In the genomic region with DNA sequence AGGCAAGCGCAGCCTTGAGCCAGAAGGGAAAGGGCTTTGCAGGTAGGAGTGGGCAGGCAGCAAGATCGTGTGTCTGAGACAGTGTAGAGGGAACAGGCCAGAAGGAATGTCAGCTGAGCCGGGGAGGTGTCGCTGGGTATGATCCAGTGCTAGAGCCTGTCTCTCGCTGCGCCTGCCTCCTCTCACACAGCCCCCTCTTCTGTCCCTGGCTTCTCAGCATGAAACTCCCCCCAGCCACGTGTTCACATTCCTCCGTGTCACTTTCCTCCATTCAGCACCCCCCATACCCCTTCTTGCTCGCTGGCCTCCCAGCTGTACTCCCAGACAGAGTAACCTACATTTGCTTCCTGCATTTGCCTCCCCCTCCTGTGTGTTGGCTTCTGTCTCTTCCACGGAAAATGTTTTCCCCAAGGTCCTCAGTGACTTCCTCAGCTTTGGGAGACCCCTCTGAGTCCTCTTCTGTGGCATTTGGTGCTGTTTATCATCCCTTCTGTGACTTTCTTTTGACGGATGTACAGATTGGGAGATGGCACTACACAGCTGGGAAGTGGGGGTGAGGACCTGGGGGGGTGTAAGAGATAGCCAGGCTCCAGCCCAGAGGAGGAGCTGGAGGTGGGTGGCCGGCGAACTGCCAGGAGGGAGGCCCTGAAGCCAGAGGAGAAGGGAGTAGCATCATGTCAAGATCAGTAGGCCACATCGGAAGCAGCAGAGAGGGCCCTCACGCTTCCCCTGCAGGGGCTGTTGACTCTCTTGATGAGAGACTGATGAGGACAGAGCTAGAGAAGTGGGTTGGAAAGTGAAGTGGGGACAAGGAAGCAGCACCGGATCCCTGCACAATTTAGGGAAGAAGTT, we compare ENCODE assay signal across 10 cellular contexts. TPM values are rescaled to one million over a fixed set of nuclear protein-coding genes. Genes with fewer than 3 reads are reported as not detected.
DNase-seq lines count a peak whose midpoint lies in the region; ATAC-seq and TF ChIP-seq lines count a peak whose summit lies in the region.
"Had no signal": no experiment of that assay in that cellular context is flagged by ENCODE, and none has a peak within 500 bp of the region (broad histone marks: within the 10 kb centered on the region; RNA-seq: fewer than 3 reads in every experiment).

No MANE protein-coding gene starts in this region.

- DNase-seq in AG10803 (ENCODE audit: low read depth) (peak; percentile 7), T-helper 17 cell (no peak), left ventricle myocardium superior (peak; percentile 71), omental fat pad (ENCODE audit: low spot score) (no peak), posterior vena cava (ENCODE audit: low spot score) (no peak), dedifferentiated amniotic fluid mesenchymal stem cell (ENCODE audit: extremely low spot score) (no peak)
- DNase-seq: activated CD8-positive, alpha-beta T cell treated with anti-CD3 and anti-CD28 coated beads for 36 hours had no signal

- intact Hi-C loops in left ventricle myocardium superior (cut with micrococcal nuclease) (no loop called here), posterior vena cava (cut with DNase I) (no loop called here)

- no peak overlapping the region for H3K4me3 ChIP-seq in AG10803 (ENCODE audit: low read length)

- H3K9me3 ChIP-seq in T-helper 17 cell (ENCODE audit: control insufficient read depth, low read length, poor library complexity, severe bottlenecking), result no peaks in the 10 kb centered on the region

- H3K36me3 Mint-ChIP-seq in T-helper 17 cell (ENCODE audit: low read depth), result no peaks in the 10 kb centered on the region

- H3K27me3 Mint-ChIP-seq in T-helper 17 cell, result no peaks in the 10 kb centered on the region
- H3K27me3 Mint-ChIP-seq: activated CD8-positive, alpha-beta T cell treated with anti-CD3 and anti-CD28 coated beads for 36 hours had no signal

- ATAC-seq in T-helper 17 cell (no peak), left ventricle myocardium superior (peak; percentile 96), omental fat pad (ENCODE audit: low FRiP score) (peak; percentile 52), GM18502 (IDR thresholded peaks at IDR 0.05; ENCODE audit: poor library complexity, unreplicated experiment) (no peak), HG03342 (IDR thresholded peaks at IDR 0.05; ENCODE audit: unreplicated experiment) (no peak)
- ATAC-seq: activated CD8-positive, alpha-beta T cell treated with anti-CD3 and anti-CD28 coated beads for 36 hours had no signal

- no peak for TF ChIP-seq CTCF in AG10803 (conservative IDR thresholded peaks at IDR 0.05; ENCODE audit: low read length)
- TF ChIP-seq CTCF in omental fat pad (IDR thresholded peaks at IDR 0.05), result no peak

- H3K4me3 Mint-ChIP-seq in T-helper 17 cell, result no peak overlapping the region
- H3K4me3 Mint-ChIP-seq: activated CD8-positive, alpha-beta T cell treated with anti-CD3 and anti-CD28 coated beads for 36 hours had no signal

- peaks cover 35% of the 10 kb centered on the region for H3K4me1 Mint-ChIP-seq in T-helper 17 cell

- peak overlapping the region; percentile 63 for H3K27ac Mint-ChIP-seq in T-helper 17 cell
- H3K27ac Mint-ChIP-seq: activated CD8-positive, alpha-beta T cell treated with anti-CD3 and anti-CD28 coated beads for 36 hours had no signal

RNA-seq across cellular contexts. Expression of gene SGF29, which starts 19.2 kb away (rescaled TPM):
- total RNA-seq in T-helper 17 cell (10 to 100 TPM; 49.7 to 53.7 TPM), left ventricle myocardium superior (20.4 TPM), omental fat pad (10 to 100 TPM; 18.0 to 22.6 (median 19.1) TPM), posterior vena cava (10 to 100 TPM; 18.3 to 24.3 TPM)

RNA-seq across cellular contexts. Expression of gene SULT1A2, which starts 24.0 kb away (rescaled TPM):
- total RNA-seq in T-helper 17 cell, result under 1 TPM in 1 of 2 donors, not detected in 1; 0.22 TPM
- total RNA-seq in left ventricle myocardium superior, result 1.1 TPM
- 1 to 10 TPM in 3 of 4 donors, under 1 TPM in 1; 0.79 to 5.0 (median 2.4) TPM for total RNA-seq in omental fat pad
- total RNA-seq in posterior vena cava, result 1 to 10 TPM in 1 of 2 donors, under 1 TPM in 1; 0.65 to 1.1 TPM
- total RNA-seq: SK-MEL-5 had no signal

RNA-seq across cellular contexts. Expression of gene NUPR1, which starts 34.1 kb away (rescaled TPM):
- total RNA-seq in T-helper 17 cell, result under 1 TPM; 0.07 to 0.13 TPM
- 37.2 TPM for total RNA-seq in left ventricle myocardium superior
- 10 to 100 TPM; 20.2 to 56.4 (median 40.1) TPM for total RNA-seq in omental fat pad
- 100 to 1,000 TPM in 1 of 2 donors, 10 to 100 TPM in 1; 95.3 to 159 TPM for total RNA-seq in posterior vena cava
- total RNA-seq: activated CD8-positive, alpha-beta T cell treated with anti-CD3 and anti-CD28 coated beads for 36 hours had no signal

RNA-seq across cellular contexts. Expression of gene SULT1A1, which starts 37.0 kb away (rescaled TPM):
- total RNA-seq in T-helper 17 cell (10 to 100 TPM; 10.6 to 14.4 TPM), left ventricle myocardium superior (15.5 TPM), omental fat pad (10 to 100 TPM; 44.1 to 80.8 (median 56.7) TPM), posterior vena cava (10 to 100 TPM in 1 of 2 donors, 1 to 10 TPM in 1; 8.9 to 16.7 TPM)

Comparison
In these comparisons a context has a peak if more than half of its experiments do, and no peak if none do; other contexts are left out.
1. DNase-seq: peak in AG10803 (single experiment) and left ventricle myocardium superior (single experiment); none in T-helper 17 cell (0 of 3), omental fat pad (single experiment), posterior vena cava (single experiment) and dedifferentiated amniotic fluid mesenchymal stem cell (single experiment).
2. ATAC-seq: peak in left ventricle myocardium superior (single experiment) and omental fat pad (single experiment); none in T-helper 17 cell (single experiment), GM18502 (single experiment) and HG03342 (single experiment).
3. RNA of gene NUPR1, which starts 34.1 kb away (total RNA-seq): 95.3 to 159 TPM in posterior vena cava, 20.2 to 56.4 TPM in omental fat pad and 37.2 TPM in left ventricle myocardium superior (single experiment); 0.07 to 0.13 TPM in T-helper 17 cell; every median in the first group is over 10 times any median in the second.